8 cellular contexts compared by ENCODE assay signal in the genomic region with DNA sequence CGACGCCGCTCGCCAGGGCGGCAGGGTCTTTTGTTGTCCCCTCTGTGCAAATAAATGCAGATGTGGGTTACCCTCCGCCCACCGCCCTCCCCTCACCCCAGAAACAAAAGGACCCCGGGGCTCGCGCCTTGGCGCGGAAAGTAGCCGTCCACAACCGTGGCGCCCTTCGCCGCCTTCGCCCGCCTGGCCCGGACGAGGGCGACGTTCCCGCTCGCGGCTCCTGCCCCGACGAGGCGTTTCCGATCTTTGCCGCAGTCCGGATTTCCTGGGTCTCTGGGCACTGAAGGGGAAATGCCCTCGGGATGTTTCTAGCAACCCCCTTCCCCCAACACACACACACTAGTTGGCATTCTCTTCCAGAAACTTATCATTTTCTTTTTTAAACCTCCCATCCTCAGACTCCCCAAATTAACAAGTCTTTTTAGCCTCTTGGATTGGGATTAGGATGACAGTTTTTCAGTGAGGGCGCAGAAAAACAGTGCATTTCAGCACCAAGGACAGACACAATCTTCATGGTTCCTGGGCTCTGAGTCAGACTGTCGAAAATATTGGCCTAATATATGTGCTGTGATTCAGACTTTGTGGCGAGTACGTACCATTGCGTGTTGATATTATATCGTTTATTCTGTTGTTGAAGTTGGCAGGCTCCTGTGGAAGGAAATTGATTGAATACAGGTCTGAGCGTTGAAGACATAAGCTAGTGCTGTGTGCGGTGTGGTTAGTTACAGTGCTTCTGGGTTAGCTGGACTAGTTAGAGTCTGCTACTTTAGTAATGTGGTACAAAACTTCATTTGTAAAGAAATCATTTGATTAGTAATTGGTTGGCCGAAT. TPM values are rescaled to one million over a fixed set of nuclear protein-coding genes. Genes with fewer than 3 reads are reported as not detected.
DNase-seq lines count a peak whose midpoint lies in the region; ATAC-seq and TF ChIP-seq lines count a peak whose summit lies in the region.

No MANE protein-coding gene starts in this region.

- peak; percentile 75 for DNase-seq in BE2C
- peak; percentile 11 to 85 (median 67) for DNase-seq in head of caudate nucleus
- DNase-seq in posterior cingulate gyrus = peak; percentile 19 to 88 (median 54)
- DNase-seq in PC-9 = no peak
- DNase-seq in activated CD4-positive, alpha-beta memory T cell treated with anti-CD3 and anti-CD28 coated beads, Interleukin-2, amount 10 ng/mL, durations not matched to agents 7 days and 5 days = no peak

- POLR2A ChIA-PET in PC-9 (lab: Charles Lee; ENCODE audit: unreplicated experiment) = no interaction called here
- POLR2A ChIA-PET in activated CD4-positive, alpha-beta memory T cell treated with anti-CD3 and anti-CD28 coated beads, Interleukin-2, amount 10 ng/mL, durations not matched to agents 7 days and 5 days (lab: Charles Lee) = no interaction called here

- peak; percentile 8; the same call in 1 of the 2 replicates for TF ChIP-seq CTCF in BE2C (IDR thresholded peaks at IDR 0.05; ENCODE audit: low read depth, low read length)
- peak; percentile 54 for TF ChIP-seq CTCF in VCaP (conservative IDR thresholded peaks at IDR 0.05)
- no peak for TF ChIP-seq CTCF in PC-9 (conservative IDR thresholded peaks at IDR 0.05)

- H3K9me3 ChIP-seq in BE2C = no peaks in the 10 kb centered on the region
- no peaks in the 10 kb centered on the region for H3K9me3 ChIP-seq in HUES6 (ENCODE audit: control insufficient read depth, insufficient read depth, low read depth, low read length)
- no peaks in the 10 kb centered on the region for H3K9me3 ChIP-seq in PC-9 (ENCODE audit: insufficient read depth, low read depth)

- no peaks in the 10 kb centered on the region for H3K79me2 ChIP-seq in PC-9 (ENCODE audit: low read depth)

- no peak overlapping the region for H2AFZ ChIP-seq in PC-9

- CTCF ChIA-PET in PC-9 (lab: Charles Lee) = no interaction called here
- CTCF ChIA-PET in activated CD4-positive, alpha-beta memory T cell treated with anti-CD3 and anti-CD28 coated beads, Interleukin-2, amount 10 ng/mL, durations not matched to agents 7 days and 5 days (lab: Charles Lee) = no interaction called here

- no peak overlapping the region for H3K27ac Mint-ChIP-seq in activated CD4-positive, alpha-beta memory T cell treated with anti-CD3 and anti-CD28 coated beads, Interleukin-2, amount 10 ng/mL, durations not matched to agents 7 days and 5 days

- H3K36me3 ChIP-seq in BE2C (peaks cover 7% of the 10 kb centered on the region), HUES6 (ENCODE audit: control insufficient read depth, insufficient read depth, low read length) (no peaks in the 10 kb centered on the region), PC-9 (ENCODE audit: low read depth) (no peaks in the 10 kb centered on the region)

- H3K36me3 Mint-ChIP-seq in activated CD4-positive, alpha-beta memory T cell treated with anti-CD3 and anti-CD28 coated beads, Interleukin-2, amount 10 ng/mL, durations not matched to agents 7 days and 5 days (ENCODE audit: low read depth) = peaks cover 4% of the 10 kb centered on the region

- H3K4me3 ChIP-seq in BE2C (ENCODE audit: low read depth, low read length) (peak overlapping the region; percentile 86), HUES6 (ENCODE audit: low read depth, low read length) (peak overlapping the region; percentile 61), PC-9 (no peak overlapping the region)

- H3K27me3 ChIP-seq in BE2C (no peaks in the 10 kb centered on the region), HUES6 (ENCODE audit: control insufficient read depth, insufficient read depth, low read length) (peaks cover 61% of the 10 kb centered on the region), PC-9 (ENCODE audit: insufficient read depth, low read depth) (no peaks in the 10 kb centered on the region)

- ATAC-seq in GM21515 (IDR thresholded peaks at IDR 0.05; ENCODE audit: unreplicated experiment) = no peak

- H3K4me1 ChIP-seq in BE2C (no peaks in the 10 kb centered on the region), HUES6 (ENCODE audit: control insufficient read depth, insufficient read depth, low read length) (no peaks in the 10 kb centered on the region), PC-9 (replicated peaks; ENCODE audit: insufficient read depth) (no peaks in the 10 kb centered on the region)

- H3K4me3 Mint-ChIP-seq in activated CD4-positive, alpha-beta memory T cell treated with anti-CD3 and anti-CD28 coated beads, Interleukin-2, amount 10 ng/mL, durations not matched to agents 7 days and 5 days = no peak overlapping the region

- H3K27ac ChIP-seq in HUES6 (ENCODE audit: low read depth, low read length) = no peak overlapping the region
- peak overlapping the region; percentile 94 for H3K27ac ChIP-seq in VCaP
- H3K27ac ChIP-seq in PC-9 = no peak overlapping the region

- intact Hi-C loops in head of caudate nucleus (cut with DNase I) = loop anchor here (5.0 kb wide), 1 partner anchor 215 kb away; no protein-coding TSS in a partner anchor
- intact Hi-C loops in posterior cingulate gyrus (cut with DNase I) = loop anchor here (5.0 to 10.0 kb wide), 2 partner anchors 52 to 180 kb away; no protein-coding TSS in a partner anchor
- intact Hi-C loops in PC-9 (cut with micrococcal nuclease; ENCODE audit: unreplicated experiment) = no loop called here

- peaks cover 4% of the 10 kb centered on the region for H3K4me1 Mint-ChIP-seq in activated CD4-positive, alpha-beta memory T cell treated with anti-CD3 and anti-CD28 coated beads, Interleukin-2, amount 10 ng/mL, durations not matched to agents 7 days and 5 days

- H3K27me3 Mint-ChIP-seq in activated CD4-positive, alpha-beta memory T cell treated with anti-CD3 and anti-CD28 coated beads, Interleukin-2, amount 10 ng/mL, durations not matched to agents 7 days and 5 days = peaks cover 14% of the 10 kb centered on the region

- H3K9ac ChIP-seq in HUES6 (ENCODE audit: low read length) = no peak overlapping the region

- no peaks in the 10 kb centered on the region for H3K9me2 ChIP-seq in PC-9 (ENCODE audit: insufficient read depth)

- no TSS peak for BruUV-seq in PC-9 (replicated peaks; lab: Mats Ljungman, UMichigan)

- H3K9me3 Mint-ChIP-seq in activated CD4-positive, alpha-beta memory T cell treated with anti-CD3 and anti-CD28 coated beads, Interleukin-2, amount 10 ng/mL, durations not matched to agents 7 days and 5 days = no peaks in the 10 kb centered on the region

- no peaks in the 10 kb centered on the region for H3F3A ChIP-seq in PC-9 (ENCODE audit: insufficient read depth, low read depth)

- H4K20me1 ChIP-seq in PC-9 (ENCODE audit: insufficient read depth) = no peaks in the 10 kb centered on the region

- no peak overlapping the region for H3K4me2 ChIP-seq in PC-9

RNA-seq across cellular contexts. Expression of a gene that starts 0.8 kb away (rescaled TPM):
- polyA plus RNA-seq in BE2C (2012; ENCODE audit: insufficient read depth, insufficient read length, low read depth) = 90.0 TPM
- not detected in 2 replicates for total RNA-seq in PC-9 (2021)
- total RNA-seq in activated CD4-positive, alpha-beta memory T cell treated with anti-CD3 and anti-CD28 coated beads, Interleukin-2, amount 10 ng/mL, durations not matched to agents 7 days and 5 days = not detected

Comparison
In these comparisons a context has a peak if more than half of its experiments do, and no peak if none do; other contexts are left out.
1. DNase-seq: peak in BE2C (single experiment), head of caudate nucleus (42 of 42) and posterior cingulate gyrus (10 of 10); none in PC-9 (0 of 2) and activated CD4-positive, alpha-beta memory T cell treated with anti-CD3 and anti-CD28 coated beads, Interleukin-2, amount 10 ng/mL, durations not matched to agents 7 days and 5 days (single experiment).